12 cellular contexts compared by ENCODE assay signal in the genomic region with DNA sequence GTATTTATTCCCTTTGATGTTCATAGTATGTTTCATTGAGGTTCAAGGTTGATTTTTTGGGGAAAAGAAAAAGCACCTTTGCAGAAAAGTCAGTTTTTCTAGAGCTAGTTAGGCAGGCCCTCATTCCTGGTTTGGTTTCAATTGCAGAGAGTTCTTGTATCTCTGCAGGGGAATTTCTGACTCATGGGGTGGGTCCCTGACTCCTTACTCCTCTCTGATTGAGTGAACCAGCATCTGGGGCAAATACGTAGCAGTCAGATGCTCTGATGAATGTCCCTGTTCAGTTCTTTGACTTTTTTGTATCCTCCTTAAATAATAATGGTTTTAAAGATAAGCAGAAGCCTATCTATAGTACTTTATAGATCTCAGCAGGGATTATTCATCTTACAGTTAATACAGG. TPM values are rescaled to one million over a fixed set of nuclear protein-coding genes. Genes with fewer than 3 reads are reported as not detected.
DNase-seq lines count a peak whose midpoint lies in the region; ATAC-seq, FAIRE-seq and TF ChIP-seq lines count a peak whose summit lies in the region.
"Had no signal": no experiment of that assay in that cellular context is flagged by ENCODE, and none has a peak within 500 bp of the region (broad histone marks: within the 10 kb centered on the region; RNA-seq: fewer than 3 reads in every experiment).

No MANE protein-coding gene starts in this region.

- dilution Hi-C loops in keratinocyte (cut with MboI; ENCODE audit: extremely low pct_ligation_motif_present, low sequenced_read_pairs): no loop called here

- no peak overlapping the region for H3K27ac Mint-ChIP-seq in MCF 10A (ENCODE audit: low read depth, unreplicated experiment)
- H3K27ac Mint-ChIP-seq in activated naive CD8-positive, alpha-beta T cell: peak overlapping the region; percentile 56

- POLR2A ChIA-PET in MCF 10A (lab: Yijun Ruan, JAX): no interaction called here

- H3K27me3 ChIP-seq in breast epithelium (no peaks in the 10 kb centered on the region), keratinocyte (ENCODE audit: control insufficient read depth, extremely low read depth, insufficient read depth, low read length) (no peaks in the 10 kb centered on the region), gastrocnemius medialis (no peaks in the 10 kb centered on the region)
- H3K27me3 ChIP-seq: dorsolateral prefrontal cortex had no signal

- no peaks in the 10 kb centered on the region for H3K4me1 Mint-ChIP-seq in MCF 10A (ENCODE audit: insufficient read depth, unreplicated experiment)
- peaks cover 15% of the 10 kb centered on the region for H3K4me1 Mint-ChIP-seq in activated naive CD8-positive, alpha-beta T cell (ENCODE audit: low read depth)

- H3K27ac ChIP-seq in breast epithelium (no peak overlapping the region), keratinocyte (ENCODE audit: control insufficient read depth, insufficient read depth, low read length) (peak overlapping the region; percentile 30), gastrocnemius medialis (no peak overlapping the region)
- H3K27ac ChIP-seq: dorsolateral prefrontal cortex, psoas muscle had no signal

- no TSS peak for BruUV-seq in MCF 10A (replicated peaks; lab: Mats Ljungman, UMichigan)

- no peaks in the 10 kb centered on the region for H4K20me1 ChIP-seq in keratinocyte (ENCODE audit: control insufficient read depth, extremely low read depth, insufficient read depth, low read length)

- H3K9me3 Mint-ChIP-seq in MCF 10A (ENCODE audit: unreplicated experiment): no peaks in the 10 kb centered on the region
- no peaks in the 10 kb centered on the region for H3K9me3 Mint-ChIP-seq in activated naive CD8-positive, alpha-beta T cell (ENCODE audit: low read depth)

- TF ChIP-seq POLR2A in breast epithelium (IDR thresholded peaks at IDR 0.05): no peak
- no peak for TF ChIP-seq POLR2A in gastrocnemius medialis (IDR thresholded peaks at IDR 0.05)

- no peaks in the 10 kb centered on the region for H3K36me3 Mint-ChIP-seq in MCF 10A (ENCODE audit: insufficient read depth, unreplicated experiment)
- peaks cover 2% of the 10 kb centered on the region for H3K36me3 Mint-ChIP-seq in activated naive CD8-positive, alpha-beta T cell

- no peaks in the 10 kb centered on the region for H3K79me2 ChIP-seq in keratinocyte (ENCODE audit: control insufficient read depth, insufficient read depth, low read length)

- peak; percentile 73 for FAIRE-seq in keratinocyte (lab: Jason Lieb, UNC)
- FAIRE-seq: GM12878 had no signal

- H3K36me3 ChIP-seq in breast epithelium (no peaks in the 10 kb centered on the region), keratinocyte (ENCODE audit: control insufficient read depth in 2 of 2, extremely low read depth in 1 of 2, insufficient read depth in 2 of 2, low read length in 2 of 2) (no peaks in the 10 kb centered on the region), gastrocnemius medialis (no peaks in the 10 kb centered on the region)

- no peaks in the 10 kb centered on the region for H3K27me3 Mint-ChIP-seq in MCF 10A (ENCODE audit: insufficient read depth, unreplicated experiment)
- H3K27me3 Mint-ChIP-seq in activated naive CD8-positive, alpha-beta T cell: no peaks in the 10 kb centered on the region

- H3K9me3 ChIP-seq in breast epithelium: no peaks in the 10 kb centered on the region
- no peaks in the 10 kb centered on the region for H3K9me3 ChIP-seq in keratinocyte (ENCODE audit: control insufficient read depth, low read depth, low read length)
- no peaks in the 10 kb centered on the region for H3K9me3 ChIP-seq in gastrocnemius medialis
- H3K9me3 ChIP-seq: psoas muscle had no signal

- H3K4me1 ChIP-seq in breast epithelium (no peaks in the 10 kb centered on the region), keratinocyte (ENCODE audit: control insufficient read depth, extremely low read depth, insufficient read depth, low read length) (peaks cover 12% of the 10 kb centered on the region), gastrocnemius medialis (no peaks in the 10 kb centered on the region)
- H3K4me1 ChIP-seq: psoas muscle had no signal

- H3K9ac ChIP-seq in keratinocyte (ENCODE audit: control insufficient read depth, extremely low read depth, insufficient read depth, low read length): no peak overlapping the region

- H2AFZ ChIP-seq in keratinocyte (ENCODE audit: control insufficient read depth, low read length): no peak overlapping the region

- H3K9me1 ChIP-seq in keratinocyte (ENCODE audit: control insufficient read depth, extremely low read depth, insufficient read depth, low read length): no peaks in the 10 kb centered on the region

- ATAC-seq in gastrocnemius medialis: no peak
- no peak for ATAC-seq in GM21515 (IDR thresholded peaks at IDR 0.05; ENCODE audit: unreplicated experiment)
- ATAC-seq in GM18502 (IDR thresholded peaks at IDR 0.05; ENCODE audit: poor library complexity, unreplicated experiment): no peak
- ATAC-seq: GM12878, psoas muscle had no signal

- intact Hi-C loops in MCF 10A (cut with micrococcal nuclease) (no loop called here), breast epithelium (cut with DNase I; ENCODE audit: low total_unique reads) (no loop called here), gastrocnemius medialis (cut with DNase I; ENCODE audit: low total_unique reads) (no loop called here)

- H3K4me3 ChIP-seq in breast epithelium: no peak overlapping the region
- no peak overlapping the region for H3K4me3 ChIP-seq in keratinocyte (ENCODE audit: control insufficient read depth in 2 of 3, extremely low read depth in 1 of 3, insufficient read depth in 2 of 3, low read depth in 1 of 3, low read length in 3 of 3)
- H3K4me3 ChIP-seq in gastrocnemius medialis: no peak overlapping the region
- H3K4me3 ChIP-seq: dorsolateral prefrontal cortex, GM12878, psoas muscle had no signal

- no peak overlapping the region for H3K4me3 Mint-ChIP-seq in MCF 10A (ENCODE audit: unreplicated experiment)
- no peak overlapping the region for H3K4me3 Mint-ChIP-seq in activated naive CD8-positive, alpha-beta T cell

- CTCF ChIA-PET in MCF 10A (lab: Yijun Ruan, JAX): interaction anchor here (1.5 kb wide), 1 partner anchor 115 kb away, joined by 5 read pairs; no protein-coding TSS in a partner anchor

- DNase-seq in MCF 10A (ENCODE audit: unreplicated experiment): peak; percentile 56
- DNase-seq in breast epithelium (ENCODE audit: low spot score in 2 of 2): no peak
- DNase-seq in keratinocyte (ENCODE audit: low read depth, low spot score): no peak
- no peak for DNase-seq in medulla oblongata (ENCODE audit: extremely low spot score)
- DNase-seq in gastrocnemius medialis: no peak
- DNase-seq: dorsolateral prefrontal cortex, NCI-H1048, psoas muscle had no signal

- no peak overlapping the region for H3K4me2 ChIP-seq in keratinocyte (ENCODE audit: control insufficient read depth, extremely low read depth, insufficient read depth, low read depth, low read length)

- no peak for TF ChIP-seq CTCF in MCF 10A (IDR thresholded peaks at IDR 0.05; ENCODE audit: unreplicated experiment)
- no peak for TF ChIP-seq CTCF in breast epithelium (IDR thresholded peaks at IDR 0.05)
- TF ChIP-seq CTCF in keratinocyte (optimal IDR thresholded peaks at IDR 0.05 in 1 of 3, IDR thresholded peaks at IDR 0.05 in 1 of 3, conservative IDR thresholded peaks at IDR 0.05 in 1 of 3; ENCODE audit: extremely low read depth in 1 of 3, insufficient read depth in 2 of 3, low read length in 3 of 3): no peak
- no peak for TF ChIP-seq CTCF in gastrocnemius medialis (IDR thresholded peaks at IDR 0.05 in 4 of 5, conservative IDR thresholded peaks at IDR 0.05 in 1 of 5)

- in situ Hi-C loops in gastrocnemius medialis (cut with MboI; ENCODE audit: low sequenced_read_pairs in 4 of 4): no loop called here

RNA-seq across cellular contexts. Expression of a gene that starts 7.7 kb away (rescaled TPM):
- total RNA-seq in MCF 10A (2022) (13.6 and 14.2 TPM in 2 replicates), breast epithelium (1 to 10 TPM; 2.9 to 5.0 (median 4.3) TPM), gastrocnemius medialis (under 1 TPM; 0.07 to 0.95 (median 0.38) TPM)
- 3.2 to 3.9 TPM (median 3.5 TPM) in 3 replicates for polyA plus RNA-seq in keratinocyte
- polyA plus RNA-seq in keratinocyte (2011; ENCODE audit: low read depth): 1.3 TPM
- polyA plus RNA-seq in keratinocyte (2011; cell fraction: cytosol; rRNA removed): 1.2 and 1.4 TPM in 2 replicates
- 9.6 TPM in 2 replicates for polyA plus RNA-seq in keratinocyte (2011; cell fraction: nucleus; rRNA removed)
- polyA plus RNA-seq in keratinocyte (2012; ENCODE audit: low replicate concordance): 1.6 and 2.2 TPM in 2 replicates
- polyA minus RNA-seq in keratinocyte: 4.6 to 9.3 TPM (median 6.4 TPM) in 3 replicates
- 4.8 TPM for polyA minus RNA-seq in keratinocyte (2011; cell fraction: cytosol; rRNA and poly(A)+ RNA removed)
- polyA minus RNA-seq in keratinocyte (2011; cell fraction: nucleus; rRNA and poly(A)+ RNA removed): 9.8 and 15.9 TPM in 2 replicates

RNA-seq across cellular contexts. Expression of a gene that starts 44.6 kb away (rescaled TPM):
- total RNA-seq in MCF 10A (2022) (0.54 TPM in 1 of 2 replicates, not detected in the other), breast epithelium (1 to 10 TPM in 2 of 3 donors, under 1 TPM in 1; 0.80 to 5.0 (median 4.9) TPM), gastrocnemius medialis (100 to 1,000 TPM; 103 to 182 (median 147) TPM)
- 0.03 TPM in 1 of 3 replicates, not detected in the others for polyA plus RNA-seq in keratinocyte
- not detected for polyA plus RNA-seq in keratinocyte (2011; ENCODE audit: low read depth)
- polyA plus RNA-seq in keratinocyte (2011; cell fraction: cytosol; rRNA removed): not detected in 2 replicates
- not detected in 2 replicates for polyA plus RNA-seq in keratinocyte (2011; cell fraction: nucleus; rRNA removed)
- 0.10 and 0.11 TPM in 2 replicates for polyA plus RNA-seq in keratinocyte (2012; ENCODE audit: low replicate concordance)
- not detected in 3 replicates for polyA minus RNA-seq in keratinocyte
- not detected for polyA minus RNA-seq in keratinocyte (2011; cell fraction: cytosol; rRNA and poly(A)+ RNA removed)
- polyA minus RNA-seq in keratinocyte (2011; cell fraction: nucleus; rRNA and poly(A)+ RNA removed): not detected in 2 replicates

Comparison
In these comparisons a context has a peak if more than half of its experiments do, and no peak if none do; other contexts are left out.
1. RNA of a gene that starts 44.6 kb away (total RNA-seq): 103 to 182 TPM in gastrocnemius medialis; 0.80 to 5.0 TPM in breast epithelium and 0.54 TPM in MCF 10A; every median in the first group is over 10 times any median in the second.